Comparison of ENCODE assay signal across 26 cellular contexts in genomic region chr22:39833610-39834009, GRCh38. TPM values are rescaled to one million over a fixed set of nuclear protein-coding genes. Genes with fewer than 3 reads are reported as not detected.
"Had no signal": no experiment of that assay in that cellular context is flagged by ENCODE, and none has a peak within 500 bp of the region (broad histone marks: within the 10 kb centered on the region; RNA-seq: fewer than 3 reads in every experiment).

No MANE protein-coding gene starts in this region.

- H3K9me2 ChIP-seq: SK-N-SH had no signal

- ATAC-seq: activated T-cell treated with anti-CD3 and anti-CD28 coated beads, Interleukin-2, amount 50 U/mL, for 4 hours; Panc1; WTC11 had no signal

- H3K9me3 ChIP-seq: SJCRH30, SK-N-SH had no signal

- H3K9me3 Mint-ChIP-seq: activated CD4-positive, alpha-beta memory T cell treated with anti-CD3 and anti-CD28 coated beads for 36 hours; activated CD4-positive, alpha-beta T cell treated with anti-CD3 and anti-CD28 coated beads, Interleukin-2, amount 10 ng/mL, durations not matched to agents 7 days and 5 days; activated naive CD4-positive, alpha-beta T cell treated with anti-CD3 and anti-CD28 coated beads for 36 hours; activated naive CD8-positive, alpha-beta T cell treated with anti-CD3 and anti-CD28 coated beads for 36 hours; activated T-cell treated with anti-CD3 and anti-CD28 coated beads, Interleukin-2, amount 50 U/mL, for 4 hours; WTC11 had no signal

- H3K4me2 ChIP-seq: SK-N-SH had no signal

- DNase-seq: activated CD4-positive, alpha-beta memory T cell treated with anti-CD3 and anti-CD28 coated beads for 36 hours; activated CD4-positive, alpha-beta T cell treated with anti-CD3 and anti-CD28 coated beads for 1 hour; activated CD4-positive, alpha-beta T cell treated with anti-CD3 and anti-CD28 coated beads, Interleukin-2, amount 10 ng/mL, durations not matched to agents 7 days and 5 days; activated CD8-positive, alpha-beta memory T cell treated with anti-CD3 and anti-CD28 coated beads for 24 hours; activated effector memory CD4-positive, alpha-beta T cell treated with anti-CD3 and anti-CD28 coated beads, Interleukin-2, amount 50 U/mL, for 16 hours; activated naive CD4-positive, alpha-beta T cell treated with anti-CD3 and anti-CD28 coated beads for 36 hours; activated naive CD8-positive, alpha-beta T cell treated with anti-CD3 and anti-CD28 coated beads for 36 hours; activated T-cell treated with anti-CD3 and anti-CD28 coated beads, Interleukin-2, amount 50 U/mL, for 4 hours; cerebellar nuclear complex; Karpas-422; MM.1S; NCI-H1105 treated with DMSO at 0.1 percent for 48 hours; NCI-H1436 treated with DMSO at 0.1 percent for 48 hours; NCI-H187; NCI-H2081; NCI-H510A treated with DMSO at 0.1 percent for 48 hours; OCI-M1; Right ventricle myocardium superior; RPMI8226; SJCRH30; SK-N-SH; SW 1271 had no signal

- H3K4me1 ChIP-seq: SJCRH30 had no signal

- H3K4me3 ChIP-seq: SJCRH30 had no signal

- H3K9ac ChIP-seq: SK-N-SH had no signal

- H3K27me3 Mint-ChIP-seq: activated CD4-positive, alpha-beta memory T cell treated with anti-CD3 and anti-CD28 coated beads for 36 hours had no signal

- H3K36me3 ChIP-seq: SJCRH30 had no signal

- H3K27ac Mint-ChIP-seq: activated CD4-positive, alpha-beta memory T cell treated with anti-CD3 and anti-CD28 coated beads for 36 hours; activated CD4-positive, alpha-beta T cell treated with anti-CD3 and anti-CD28 coated beads, Interleukin-2, amount 10 ng/mL, durations not matched to agents 7 days and 5 days; activated naive CD4-positive, alpha-beta T cell treated with anti-CD3 and anti-CD28 coated beads for 36 hours; activated naive CD8-positive, alpha-beta T cell treated with anti-CD3 and anti-CD28 coated beads for 36 hours; WTC11 had no signal

- H3K4me3 Mint-ChIP-seq: activated CD4-positive, alpha-beta memory T cell treated with anti-CD3 and anti-CD28 coated beads for 36 hours; activated CD4-positive, alpha-beta T cell treated with anti-CD3 and anti-CD28 coated beads, Interleukin-2, amount 10 ng/mL, durations not matched to agents 7 days and 5 days; activated naive CD4-positive, alpha-beta T cell treated with anti-CD3 and anti-CD28 coated beads for 36 hours; activated naive CD8-positive, alpha-beta T cell treated with anti-CD3 and anti-CD28 coated beads for 36 hours; activated T-cell treated with anti-CD3 and anti-CD28 coated beads, Interleukin-2, amount 50 U/mL, for 4 hours; WTC11 had no signal

- H3K27ac ChIP-seq: SJCRH30 had no signal

- H3K36me3 Mint-ChIP-seq: activated CD4-positive, alpha-beta memory T cell treated with anti-CD3 and anti-CD28 coated beads for 36 hours; WTC11 had no signal

RNA-seq across cellular contexts. Expression of gene ENTHD1, which starts 60.0 kb away (rescaled TPM):
- total RNA-seq: cardiac septum, Right ventricle myocardium superior, SJCRH30, WTC11 had no signal
- polyA plus RNA-seq: adipose tissue, SK-N-SH had no signal
